28 cellular contexts compared by ENCODE assay signal in genomic region chr4:104017213-104017612, GRCh38.
"Had no signal": no experiment of that assay in that cellular context is flagged by ENCODE, and none has a peak within 500 bp of the region (broad histone marks: within the 10 kb centered on the region; RNA-seq: fewer than 3 reads in every experiment).

No MANE protein-coding gene starts in this region.

- H3K4me2 ChIP-seq: neural progenitor cell had no signal

- H3K4me1 ChIP-seq: heart left ventricle, left lung, lower lobe of right lung, neural progenitor cell, parathyroid adenoma, sigmoid colon, stomach, testis, tibial artery, upper lobe of right lung had no signal

- H3K4me3 ChIP-seq: heart left ventricle, left lung, lower lobe of right lung, neural progenitor cell, sigmoid colon, stomach, testis, tibial artery, upper lobe of right lung had no signal

- H3K9me3 ChIP-seq: heart left ventricle, left lung, lower lobe of right lung, neutrophil, sigmoid colon, stomach, testis, tibial artery, upper lobe of right lung had no signal

- H3K36me3 ChIP-seq: heart left ventricle, left lung, lower lobe of right lung, neural progenitor cell, neutrophil, sigmoid colon, stomach, tibial artery, upper lobe of right lung had no signal

- DNase-seq: heart left ventricle; hypothalamus; immature natural killer cell; kidney; left colon; left lung; lower lobe of right lung; mammary epithelial cell; mesenchymal stem cell; naive thymus-derived CD8-positive, alpha-beta T cell; occipital lobe; retina; right cardiac atrium; sigmoid colon; small intestine; stimulated activated CD4-positive, alpha-beta T cell treated with anti-CD3 and anti-CD28 coated beads, Interleukin-1b, Interleukin-23, amount 100 ng/mL, for 48 hours; stimulated activated CD4-positive, alpha-beta T cell treated with anti-CD3 and anti-CD28 coated beads, Interleukin-2, amount 100 ng/mL, for 48 hours; stimulated activated CD4-positive, alpha-beta T cell treated with anti-CD3 and anti-CD28 coated beads, Interleukin-4, amount 100 ng/mL, for 4 hours; stimulated activated CD8-positive, alpha-beta memory T cell treated with anti-CD3 and anti-CD28 coated beads, Interleukin-4, amount 100 ng/mL, for 48 hours; stimulated activated naive CD8-positive, alpha-beta T cell treated with anti-CD3 and anti-CD28 coated beads, Interleukin-15, Interleukin-2, amounts not matched to agents 100 U/mL and 50 U/mL, for 24 hours; stomach; testis; tibial artery; trophoblast cell; upper lobe of right lung had no signal

- H3K79me2 ChIP-seq: parathyroid adenoma had no signal

- H2AFZ ChIP-seq: neural progenitor cell, parathyroid adenoma had no signal

- H3K27me3 ChIP-seq: heart left ventricle, left lung, neural progenitor cell, neutrophil, sigmoid colon, stomach, testis, tibial artery, upper lobe of right lung had no signal

- H3K9ac ChIP-seq: neural progenitor cell, parathyroid adenoma had no signal

- H3K27ac ChIP-seq: heart left ventricle, left lung, lower lobe of right lung, neural progenitor cell, neutrophil, parathyroid adenoma, sigmoid colon, stomach, testis, tibial artery, upper lobe of right lung had no signal
